Comparison of ENCODE assay signal across 1 cellular context in the genomic region with DNA sequence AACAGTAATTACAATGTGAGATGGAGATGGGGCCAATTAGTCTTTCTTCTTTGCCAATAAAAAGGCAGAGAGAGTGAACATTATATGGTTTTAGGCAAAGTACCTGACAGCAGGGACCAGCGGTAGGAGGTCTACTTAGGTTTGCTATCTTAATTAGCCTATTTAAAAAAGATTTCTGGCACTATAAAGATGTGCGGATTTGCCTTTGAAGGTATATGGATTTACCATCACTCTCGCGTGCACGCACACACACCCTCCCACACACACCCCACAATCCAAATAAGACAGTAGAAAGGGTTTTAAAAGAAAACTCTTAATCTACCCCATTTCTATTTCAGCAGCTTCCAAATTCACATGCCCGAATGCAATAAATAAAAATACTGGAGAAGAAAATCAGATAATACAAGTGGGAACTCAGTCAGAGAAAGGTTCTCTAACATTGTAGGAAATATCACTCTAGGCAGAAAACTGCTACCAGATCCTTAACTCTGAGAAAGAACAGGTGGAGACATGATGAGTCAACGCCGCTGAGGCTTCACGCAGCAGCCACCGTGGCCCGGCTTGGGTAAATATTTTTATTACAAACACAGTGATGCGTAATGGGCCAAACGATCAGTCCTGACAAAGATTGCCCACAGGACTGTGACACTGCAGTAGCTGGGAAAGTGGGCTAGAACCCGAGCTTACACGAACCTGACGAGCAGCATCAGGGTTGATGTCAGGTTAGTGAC.
TF ChIP-seq lines count a peak whose summit lies in the region.

No MANE protein-coding gene starts in this region.

TF ChIP-seq in HEK293, 187 proteins besides CTCF, POLR2A, EP300 and RAD21 (continued from another document):
- TF ChIP-seq, protein P1, sequence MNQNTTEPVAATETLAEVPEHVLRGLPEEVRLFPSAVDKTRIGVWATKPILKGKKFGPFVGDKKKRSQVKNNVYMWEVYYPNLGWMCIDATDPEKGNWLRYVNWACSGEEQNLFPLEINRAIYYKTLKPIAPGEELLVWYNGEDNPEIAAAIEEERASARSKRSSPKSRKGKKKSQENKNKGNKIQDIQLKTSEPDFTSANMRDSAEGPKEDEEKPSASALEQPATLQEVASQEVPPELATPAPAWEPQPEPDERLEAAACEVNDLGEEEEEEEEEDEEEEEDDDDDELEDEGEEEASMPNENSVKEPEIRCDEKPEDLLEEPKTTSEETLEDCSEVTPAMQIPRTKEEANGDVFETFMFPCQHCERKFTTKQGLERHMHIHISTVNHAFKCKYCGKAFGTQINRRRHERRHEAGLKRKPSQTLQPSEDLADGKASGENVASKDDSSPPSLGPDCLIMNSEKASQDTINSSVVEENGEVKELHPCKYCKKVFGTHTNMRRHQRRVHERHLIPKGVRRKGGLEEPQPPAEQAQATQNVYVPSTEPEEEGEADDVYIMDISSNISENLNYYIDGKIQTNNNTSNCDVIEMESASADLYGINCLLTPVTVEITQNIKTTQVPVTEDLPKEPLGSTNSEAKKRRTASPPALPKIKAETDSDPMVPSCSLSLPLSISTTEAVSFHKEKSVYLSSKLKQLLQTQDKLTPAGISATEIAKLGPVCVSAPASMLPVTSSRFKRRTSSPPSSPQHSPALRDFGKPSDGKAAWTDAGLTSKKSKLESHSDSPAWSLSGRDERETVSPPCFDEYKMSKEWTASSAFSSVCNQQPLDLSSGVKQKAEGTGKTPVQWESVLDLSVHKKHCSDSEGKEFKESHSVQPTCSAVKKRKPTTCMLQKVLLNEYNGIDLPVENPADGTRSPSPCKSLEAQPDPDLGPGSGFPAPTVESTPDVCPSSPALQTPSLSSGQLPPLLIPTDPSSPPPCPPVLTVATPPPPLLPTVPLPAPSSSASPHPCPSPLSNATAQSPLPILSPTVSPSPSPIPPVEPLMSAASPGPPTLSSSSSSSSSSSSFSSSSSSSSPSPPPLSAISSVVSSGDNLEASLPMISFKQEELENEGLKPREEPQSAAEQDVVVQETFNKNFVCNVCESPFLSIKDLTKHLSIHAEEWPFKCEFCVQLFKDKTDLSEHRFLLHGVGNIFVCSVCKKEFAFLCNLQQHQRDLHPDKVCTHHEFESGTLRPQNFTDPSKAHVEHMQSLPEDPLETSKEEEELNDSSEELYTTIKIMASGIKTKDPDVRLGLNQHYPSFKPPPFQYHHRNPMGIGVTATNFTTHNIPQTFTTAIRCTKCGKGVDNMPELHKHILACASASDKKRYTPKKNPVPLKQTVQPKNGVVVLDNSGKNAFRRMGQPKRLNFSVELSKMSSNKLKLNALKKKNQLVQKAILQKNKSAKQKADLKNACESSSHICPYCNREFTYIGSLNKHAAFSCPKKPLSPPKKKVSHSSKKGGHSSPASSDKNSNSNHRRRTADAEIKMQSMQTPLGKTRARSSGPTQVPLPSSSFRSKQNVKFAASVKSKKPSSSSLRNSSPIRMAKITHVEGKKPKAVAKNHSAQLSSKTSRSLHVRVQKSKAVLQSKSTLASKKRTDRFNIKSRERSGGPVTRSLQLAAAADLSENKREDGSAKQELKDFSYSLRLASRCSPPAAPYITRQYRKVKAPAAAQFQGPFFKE (tag by site-specific recombination; IDR thresholded peaks at IDR 0.05; ENCODE audit: borderline replicate concordance) = no peak
- TF ChIP-seq ZNF837 (tag by site-specific recombination; IDR thresholded peaks at IDR 0.05) (no peak), ZNF292 (tag by site-specific recombination; IDR thresholded peaks at IDR 0.05; ENCODE audit: borderline replicate concordance, low read depth) (no peak), ZNF112 (tag by site-specific recombination; IDR thresholded peaks at IDR 0.05) (no peak), ZNF214 (tag by site-specific recombination; IDR thresholded peaks at IDR 0.05; ENCODE audit: borderline replicate concordance) (no peak), ZNF114 (tag by site-specific recombination; IDR thresholded peaks at IDR 0.05) (no peak), ZNF433 (tag by site-specific recombination; IDR thresholded peaks at IDR 0.05; ENCODE audit: low read depth) (no peak), ZNF341 (tag by site-specific recombination; IDR thresholded peaks at IDR 0.05; ENCODE audit: low read depth) (no peak), ZBTB8A (tag by site-specific recombination; IDR thresholded peaks at IDR 0.05) (no peak; the same call in none of the 2 replicates), BCL11A (tag by site-specific recombination; IDR thresholded peaks at IDR 0.05; ENCODE audit: low read depth) (0 out of 2 replicates have a peak, but pooled peaks have one; percentile 36), ZNF10 (tag by site-specific recombination; IDR thresholded peaks at IDR 0.05) (no peak), ZNF175 (tag by site-specific recombination; IDR thresholded peaks at IDR 0.05) (no peak), ZBTB7A (tag by site-specific recombination; IDR thresholded peaks at IDR 0.05; ENCODE audit: low read depth) (no peak), SP3 (tag by site-specific recombination; IDR thresholded peaks at IDR 0.05) (no peak), ZFHX2 (tag by site-specific recombination; conservative IDR thresholded peaks at IDR 0.05) (peak; percentile 81), ZNF501 (tag by site-specific recombination; IDR thresholded peaks at IDR 0.05) (peak; percentile 56; the same call in 1 of the 2 replicates), ZNF596 (tag by site-specific recombination; IDR thresholded peaks at IDR 0.05) (peak; percentile 74), OSR2 (tag by site-specific recombination; IDR thresholded peaks at IDR 0.05) (peak; percentile 96), ZNF202 (tag by site-specific recombination; IDR thresholded peaks at IDR 0.05; ENCODE audit: borderline replicate concordance) (no peak)
- TF ChIP-seq, protein P2, sequence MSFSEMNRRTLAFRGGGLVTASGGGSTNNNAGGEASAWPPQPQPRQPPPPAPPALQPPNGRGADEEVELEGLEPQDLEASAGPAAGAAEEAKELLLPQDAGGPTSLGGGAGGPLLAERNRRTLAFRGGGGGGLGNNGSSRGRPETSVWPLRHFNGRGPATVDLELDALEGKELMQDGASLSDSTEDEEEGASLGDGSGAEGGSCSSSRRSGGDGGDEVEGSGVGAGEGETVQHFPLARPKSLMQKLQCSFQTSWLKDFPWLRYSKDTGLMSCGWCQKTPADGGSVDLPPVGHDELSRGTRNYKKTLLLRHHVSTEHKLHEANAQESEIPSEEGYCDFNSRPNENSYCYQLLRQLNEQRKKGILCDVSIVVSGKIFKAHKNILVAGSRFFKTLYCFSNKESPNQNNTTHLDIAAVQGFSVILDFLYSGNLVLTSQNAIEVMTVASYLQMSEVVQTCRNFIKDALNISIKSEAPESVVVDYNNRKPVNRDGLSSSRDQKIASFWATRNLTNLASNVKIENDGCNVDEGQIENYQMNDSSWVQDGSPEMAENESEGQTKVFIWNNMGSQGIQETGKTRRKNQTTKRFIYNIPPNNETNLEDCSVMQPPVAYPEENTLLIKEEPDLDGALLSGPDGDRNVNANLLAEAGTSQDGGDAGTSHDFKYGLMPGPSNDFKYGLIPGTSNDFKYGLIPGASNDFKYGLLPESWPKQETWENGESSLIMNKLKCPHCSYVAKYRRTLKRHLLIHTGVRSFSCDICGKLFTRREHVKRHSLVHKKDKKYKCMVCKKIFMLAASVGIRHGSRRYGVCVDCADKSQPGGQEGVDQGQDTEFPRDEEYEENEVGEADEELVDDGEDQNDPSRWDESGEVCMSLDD (tag by site-specific recombination; IDR thresholded peaks at IDR 0.05) = no peak
- TF ChIP-seq, protein P3, sequence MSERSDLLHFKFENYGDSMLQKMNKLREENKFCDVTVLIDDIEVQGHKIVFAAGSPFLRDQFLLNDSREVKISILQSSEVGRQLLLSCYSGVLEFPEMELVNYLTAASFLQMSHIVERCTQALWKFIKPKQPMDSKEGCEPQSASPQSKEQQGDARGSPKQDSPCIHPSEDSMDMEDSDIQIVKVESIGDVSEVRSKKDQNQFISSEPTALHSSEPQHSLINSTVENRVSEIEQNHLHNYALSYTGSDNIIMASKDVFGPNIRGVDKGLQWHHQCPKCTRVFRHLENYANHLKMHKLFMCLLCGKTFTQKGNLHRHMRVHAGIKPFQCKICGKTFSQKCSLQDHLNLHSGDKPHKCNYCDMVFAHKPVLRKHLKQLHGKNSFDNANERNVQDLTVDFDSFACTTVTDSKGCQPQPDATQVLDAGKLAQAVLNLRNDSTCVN (tag by site-specific recombination; optimal IDR thresholded peaks at IDR 0.05) = peak; percentile 20
TF ChIP-seq in HEK293: peak in this region for 53.
